In genomic region chr15:34338347-34338746, GRCh38 we compare ENCODE assay signal across 8 cellular contexts. TPM values are rescaled to one million over a fixed set of nuclear protein-coding genes. Genes with fewer than 3 reads are reported as not detected.
DNase-seq lines count a peak whose midpoint lies in the region; ATAC-seq and TF ChIP-seq lines count a peak whose summit lies in the region.

No MANE protein-coding gene starts in this region.

- ATAC-seq in GM18511 (IDR thresholded peaks at IDR 0.05; ENCODE audit: unreplicated experiment), result no peak
- no peak for ATAC-seq in HG03565 (IDR thresholded peaks at IDR 0.05; ENCODE audit: unreplicated experiment)

- no peak overlapping the region for H3K27ac ChIP-seq in muscle layer of duodenum (ENCODE audit: low read length)

- in situ Hi-C loops in KBM-7 (cut with MboI; ENCODE audit: low pct_unique_long_range_greater_than_20kb, low sequenced_read_pairs), result no loop called here

- H3K4me1 ChIP-seq in muscle layer of duodenum (ENCODE audit: control insufficient read depth in 1 of 2, insufficient read depth in 2 of 2, low read length in 2 of 2), result peaks cover 0 to 27% of the 10 kb centered on the region in 2 donors

- DNase-seq in AG04449 (ENCODE audit: low read depth, low spot score) (no peak), cerebellar cortex (ENCODE audit: low spot score) (peak; percentile 33), KBM-7 (no peak), NCI-H82 treated with DMSO at 0.1 percent for 48 hours (lab: John Stamatoyannopoulos, UW; ENCODE audit: unreplicated experiment) (no peak)
- DNase-seq in Jurkat, Clone E6-1 (ENCODE audit: low read depth, low spot score), result no peak

- H3K4me3 ChIP-seq in AG04449 (ENCODE audit: low read depth, low read length) (peak overlapping the region; percentile 95), muscle layer of duodenum (ENCODE audit: low read depth in 1 of 2, low read length in 2 of 2) (peak overlapping the region; percentile 92 to 100)
- H3K4me3 ChIP-seq in Jurkat, Clone E6-1 (ENCODE audit: low read length), result peak overlapping the region; percentile 76

- no peaks in the 10 kb centered on the region for H3K36me3 ChIP-seq in muscle layer of duodenum (ENCODE audit: control insufficient read depth in 1 of 2, insufficient read depth in 2 of 2, low read length in 2 of 2)

- POLR2A ChIA-PET in AG04449 (lab: Yijun Ruan, JAX), result interaction anchor here (0.7 to 1.4 kb wide), 6 partner anchors 10 to 295 kb away, joined by 3 to 7 read pairs (median 4); partner anchors contain the start of gene LPCAT4

- no peaks in the 10 kb centered on the region for H3K9me3 ChIP-seq in muscle layer of duodenum (ENCODE audit: control insufficient read depth in 1 of 2, low read length in 2 of 2)

- CTCF ChIA-PET in AG04449 (lab: Yijun Ruan, JAX), result interaction anchor here (0.7 to 2.8 kb wide), 5 partner anchors 10 to 129 kb away, joined by 3 to 17 read pairs (median 5); partner anchors contain the start of genes KATNBL1 and LPCAT4

- no peaks in the 10 kb centered on the region for H3K27me3 ChIP-seq in muscle layer of duodenum (ENCODE audit: low read depth, low read length)

- TF ChIP-seq CTCF in AG04449 (IDR thresholded peaks at IDR 0.05; ENCODE audit: insufficient read depth, low read length, missing control alignments), result no peak

RNA-seq across cellular contexts. Expression of gene SLC12A6, which starts 0.8 kb away (rescaled TPM):
- 8.3 TPM for polyA plus RNA-seq in Jurkat, Clone E6-1 (2012; ENCODE audit: insufficient read depth, insufficient read length)

RNA-seq across cellular contexts. Expression of gene NOP10, which starts 4.6 kb away (rescaled TPM):
- 343 TPM for polyA plus RNA-seq in Jurkat, Clone E6-1 (2012; ENCODE audit: insufficient read depth, insufficient read length)

RNA-seq across cellular contexts. Expression of gene NUTM1, which starts 4.8 kb away (rescaled TPM):
- not detected for polyA plus RNA-seq in Jurkat, Clone E6-1 (2012; ENCODE audit: insufficient read depth, insufficient read length)

RNA-seq across cellular contexts. Expression of gene LPCAT4, which starts 28.6 kb away (rescaled TPM):
- polyA plus RNA-seq in Jurkat, Clone E6-1 (2012; ENCODE audit: insufficient read depth, insufficient read length), result 51.4 TPM
